1 cellular context compared by ENCODE assay signal in the genomic region with DNA sequence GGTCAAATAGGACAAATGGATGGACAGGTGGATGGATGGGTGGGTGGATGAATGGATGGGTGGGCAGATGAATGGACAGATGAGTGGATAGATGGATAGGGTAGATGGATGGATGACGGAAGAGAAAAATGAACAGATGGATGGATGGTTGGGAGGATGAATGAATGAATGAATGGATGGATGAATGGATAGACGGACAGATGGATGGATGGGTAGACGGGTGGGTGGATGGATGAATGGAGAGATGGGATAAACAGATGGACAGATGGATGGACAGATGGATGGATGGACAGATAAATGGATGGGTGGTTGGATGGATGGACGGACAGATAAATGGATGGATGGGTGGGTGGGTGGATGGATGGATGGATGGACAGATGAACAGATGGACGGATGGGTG.
TF ChIP-seq lines count a peak whose summit lies in the region.

No MANE protein-coding gene starts in this region.

TF ChIP-seq in IMR-90, 13 proteins besides CTCF, POLR2A, EP300 and RAD21 (continued from another document):
- TF ChIP-seq, protein P1, sequence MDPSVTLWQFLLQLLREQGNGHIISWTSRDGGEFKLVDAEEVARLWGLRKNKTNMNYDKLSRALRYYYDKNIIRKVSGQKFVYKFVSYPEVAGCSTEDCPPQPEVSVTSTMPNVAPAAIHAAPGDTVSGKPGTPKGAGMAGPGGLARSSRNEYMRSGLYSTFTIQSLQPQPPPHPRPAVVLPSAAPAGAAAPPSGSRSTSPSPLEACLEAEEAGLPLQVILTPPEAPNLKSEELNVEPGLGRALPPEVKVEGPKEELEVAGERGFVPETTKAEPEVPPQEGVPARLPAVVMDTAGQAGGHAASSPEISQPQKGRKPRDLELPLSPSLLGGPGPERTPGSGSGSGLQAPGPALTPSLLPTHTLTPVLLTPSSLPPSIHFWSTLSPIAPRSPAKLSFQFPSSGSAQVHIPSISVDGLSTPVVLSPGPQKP (IDR thresholded peaks at IDR 0.05; ENCODE audit: borderline replicate concordance, low read depth, low read length), result no peak
- TF ChIP-seq CHD1 (IDR thresholded peaks at IDR 0.05; ENCODE audit: low read depth, low read length) (no peak), BHLHE40 (IDR thresholded peaks at IDR 0.05; ENCODE audit: low read depth, low read length) (no peak), MAFK (IDR thresholded peaks at IDR 0.05; ENCODE audit: low read depth, low read length) (no peak), NFE2L2 (IDR thresholded peaks at IDR 0.05; ENCODE audit: low read depth, low read length) (no peak), RCOR1 (IDR thresholded peaks at IDR 0.05; ENCODE audit: insufficient replicate concordance, low read length) (no peak), MXI1 (IDR thresholded peaks at IDR 0.05; ENCODE audit: borderline replicate concordance, low read depth, low read length) (no peak), SMC3 (IDR thresholded peaks at IDR 0.05; ENCODE audit: low read depth, low read length) (no peak), MAZ (IDR thresholded peaks at IDR 0.05; ENCODE audit: borderline replicate concordance, low read depth, low read length) (no peak), RFX5 (IDR thresholded peaks at IDR 0.05; ENCODE audit: low read depth, low read length) (no peak)
- TF ChIP-seq, protein P2, sequence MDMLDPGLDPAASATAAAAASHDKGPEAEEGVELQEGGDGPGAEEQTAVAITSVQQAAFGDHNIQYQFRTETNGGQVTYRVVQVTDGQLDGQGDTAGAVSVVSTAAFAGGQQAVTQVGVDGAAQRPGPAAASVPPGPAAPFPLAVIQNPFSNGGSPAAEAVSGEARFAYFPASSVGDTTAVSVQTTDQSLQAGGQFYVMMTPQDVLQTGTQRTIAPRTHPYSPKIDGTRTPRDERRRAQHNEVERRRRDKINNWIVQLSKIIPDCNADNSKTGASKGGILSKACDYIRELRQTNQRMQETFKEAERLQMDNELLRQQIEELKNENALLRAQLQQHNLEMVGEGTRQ (IDR thresholded peaks at IDR 0.05; ENCODE audit: low read depth, low read length), result no peak
